1 cellular context compared by ENCODE assay signal in the genomic region with DNA sequence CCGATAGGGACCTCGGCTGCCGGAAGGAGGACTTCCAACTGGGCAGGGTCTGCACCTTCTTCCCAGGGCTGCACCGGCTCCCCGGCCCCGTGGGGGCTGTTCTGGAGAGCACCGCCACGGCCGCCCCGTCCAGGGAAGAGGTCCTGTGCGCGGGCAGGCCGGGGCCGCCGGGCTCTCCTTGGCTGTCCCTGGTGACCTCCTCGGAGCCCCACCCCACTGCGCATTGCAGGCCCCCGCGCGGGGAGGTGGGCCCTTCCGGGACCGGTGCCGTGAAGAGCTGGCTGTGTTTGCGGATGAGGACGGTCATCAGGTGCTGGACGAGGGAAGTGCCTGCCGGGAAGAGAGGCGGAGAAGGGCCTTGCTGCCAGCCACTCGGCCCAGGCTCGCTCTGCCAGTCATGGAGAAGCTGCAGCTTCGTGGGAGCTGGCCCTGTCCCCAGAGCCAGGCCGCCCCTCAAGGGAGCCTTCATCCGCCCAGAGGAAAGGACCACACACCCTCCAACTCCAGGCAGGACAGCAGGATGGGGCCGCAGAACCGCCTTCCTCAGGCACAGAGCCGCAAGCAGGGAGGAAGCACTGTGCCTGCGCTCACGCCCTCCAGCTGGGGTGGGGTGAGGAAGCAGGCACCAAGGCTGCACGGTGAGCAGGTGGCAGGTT.
TF ChIP-seq lines count a peak whose summit lies in the region.

No MANE protein-coding gene starts in this region.

TF ChIP-seq in SK-N-SH, 30 proteins besides CTCF, POLR2A, EP300 and RAD21:
- TF ChIP-seq MXI1 (IDR thresholded peaks at IDR 0.05; ENCODE audit: low read depth, low read length), result no peak
- TF ChIP-seq ELF1 (IDR thresholded peaks at IDR 0.05), result no peak
- no peak for TF ChIP-seq NFIC (IDR thresholded peaks at IDR 0.05; ENCODE audit: borderline replicate concordance)
- TF ChIP-seq, protein P1, sequence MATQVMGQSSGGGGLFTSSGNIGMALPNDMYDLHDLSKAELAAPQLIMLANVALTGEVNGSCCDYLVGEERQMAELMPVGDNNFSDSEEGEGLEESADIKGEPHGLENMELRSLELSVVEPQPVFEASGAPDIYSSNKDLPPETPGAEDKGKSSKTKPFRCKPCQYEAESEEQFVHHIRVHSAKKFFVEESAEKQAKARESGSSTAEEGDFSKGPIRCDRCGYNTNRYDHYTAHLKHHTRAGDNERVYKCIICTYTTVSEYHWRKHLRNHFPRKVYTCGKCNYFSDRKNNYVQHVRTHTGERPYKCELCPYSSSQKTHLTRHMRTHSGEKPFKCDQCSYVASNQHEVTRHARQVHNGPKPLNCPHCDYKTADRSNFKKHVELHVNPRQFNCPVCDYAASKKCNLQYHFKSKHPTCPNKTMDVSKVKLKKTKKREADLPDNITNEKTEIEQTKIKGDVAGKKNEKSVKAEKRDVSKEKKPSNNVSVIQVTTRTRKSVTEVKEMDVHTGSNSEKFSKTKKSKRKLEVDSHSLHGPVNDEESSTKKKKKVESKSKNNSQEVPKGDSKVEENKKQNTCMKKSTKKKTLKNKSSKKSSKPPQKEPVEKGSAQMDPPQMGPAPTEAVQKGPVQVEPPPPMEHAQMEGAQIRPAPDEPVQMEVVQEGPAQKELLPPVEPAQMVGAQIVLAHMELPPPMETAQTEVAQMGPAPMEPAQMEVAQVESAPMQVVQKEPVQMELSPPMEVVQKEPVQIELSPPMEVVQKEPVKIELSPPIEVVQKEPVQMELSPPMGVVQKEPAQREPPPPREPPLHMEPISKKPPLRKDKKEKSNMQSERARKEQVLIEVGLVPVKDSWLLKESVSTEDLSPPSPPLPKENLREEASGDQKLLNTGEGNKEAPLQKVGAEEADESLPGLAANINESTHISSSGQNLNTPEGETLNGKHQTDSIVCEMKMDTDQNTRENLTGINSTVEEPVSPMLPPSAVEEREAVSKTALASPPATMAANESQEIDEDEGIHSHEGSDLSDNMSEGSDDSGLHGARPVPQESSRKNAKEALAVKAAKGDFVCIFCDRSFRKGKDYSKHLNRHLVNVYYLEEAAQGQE (IDR thresholded peaks at IDR 0.05; ENCODE audit: low read depth, low read length), result no peak
- TF ChIP-seq, protein P2, sequence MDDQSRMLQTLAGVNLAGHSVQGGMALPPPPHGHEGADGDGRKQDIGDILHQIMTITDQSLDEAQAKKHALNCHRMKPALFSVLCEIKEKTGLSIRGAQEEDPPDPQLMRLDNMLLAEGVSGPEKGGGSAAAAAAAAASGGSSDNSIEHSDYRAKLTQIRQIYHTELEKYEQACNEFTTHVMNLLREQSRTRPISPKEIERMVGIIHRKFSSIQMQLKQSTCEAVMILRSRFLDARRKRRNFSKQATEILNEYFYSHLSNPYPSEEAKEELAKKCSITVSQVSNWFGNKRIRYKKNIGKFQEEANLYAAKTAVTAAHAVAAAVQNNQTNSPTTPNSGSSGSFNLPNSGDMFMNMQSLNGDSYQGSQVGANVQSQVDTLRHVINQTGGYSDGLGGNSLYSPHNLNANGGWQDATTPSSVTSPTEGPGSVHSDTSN (IDR thresholded peaks at IDR 0.05), result no peak
- no peak for TF ChIP-seq TCF12 (IDR thresholded peaks at IDR 0.05)
- TF ChIP-seq RXRA (IDR thresholded peaks at IDR 0.05; ENCODE audit: borderline replicate concordance, low read depth), result no peak
- TF ChIP-seq RCOR1 (IDR thresholded peaks at IDR 0.05; ENCODE audit: low read length), result no peak
